In the genomic region with DNA sequence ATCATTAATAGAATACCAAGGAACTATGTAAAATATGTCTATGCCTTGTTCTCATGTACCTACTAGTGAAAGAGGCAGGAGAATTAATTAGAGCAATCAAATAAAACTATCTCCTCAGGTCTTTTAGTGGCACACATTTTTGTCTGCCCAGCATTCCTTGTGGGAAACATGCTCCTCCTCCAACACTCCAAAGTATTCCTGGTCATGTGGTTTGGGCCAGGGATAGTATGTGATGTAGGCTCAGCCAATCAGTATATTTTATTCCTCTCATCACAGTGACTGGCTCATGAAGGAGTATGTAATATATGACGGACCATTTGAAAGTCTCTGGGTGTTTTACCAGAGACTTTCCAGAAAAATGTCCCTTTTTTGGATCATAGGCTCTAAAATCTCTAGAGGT, we compare ENCODE assay signal across 17 cellular contexts.
"Had no signal": no experiment of that assay in that cellular context is flagged by ENCODE, and none has a peak within 500 bp of the region (broad histone marks: within the 10 kb centered on the region; RNA-seq: fewer than 3 reads in every experiment).

No MANE protein-coding gene starts in this region.

- H2AFZ ChIP-seq: hepatocyte had no signal

- H3K27ac Mint-ChIP-seq: natural killer cell had no signal

- H3K4me1 Mint-ChIP-seq: neural crest cell had no signal

- H3K79me2 ChIP-seq: hepatocyte had no signal

- H3K4me2 ChIP-seq: hepatocyte had no signal

- H3K27ac ChIP-seq: dorsolateral prefrontal cortex, hepatocyte, tibial artery, upper lobe of left lung had no signal

- DNase-seq: cortex of kidney; dorsolateral prefrontal cortex; effector CD8-positive, alpha-beta T cell; foreskin melanocyte; head of caudate nucleus; mammary epithelial cell; natural killer cell; posterior cingulate gyrus; stimulated activated CD4-positive, alpha-beta T cell treated with anti-CD3 and anti-CD28 coated beads, Interleukin-2, amount 100 ng/mL, for 48 hours; stimulated activated naive CD4-positive, alpha-beta T cell treated with Interleukin-2 at 50 U/mL for 16 hours; tibial artery; upper lobe of left lung; uterus had no signal

- H3K4me3 Mint-ChIP-seq: natural killer cell, neural crest cell had no signal

- H3K9me3 ChIP-seq: right atrium auricular region, tibial artery, upper lobe of left lung, uterus had no signal

- H3K9me3 Mint-ChIP-seq: natural killer cell, neural crest cell had no signal

- H3K4me1 ChIP-seq: tibial artery had no signal

- H3K4me3 ChIP-seq: dorsolateral prefrontal cortex, hepatocyte, right atrium auricular region, smooth muscle cell, tibial artery, upper lobe of left lung, uterus had no signal

- H3K36me3 ChIP-seq: right atrium auricular region, tibial artery, upper lobe of left lung, uterus had no signal

- H3K36me3 Mint-ChIP-seq: natural killer cell had no signal

- H3K27me3 ChIP-seq: hepatocyte, right atrium auricular region, upper lobe of left lung, uterus had no signal

- ATAC-seq: natural killer cell had no signal
